Comparison of ENCODE assay signal across 6 cellular contexts in genomic region chr1:148426385-148426784, GRCh38. TPM values are rescaled to one million over a fixed set of nuclear protein-coding genes. Genes with fewer than 3 reads are reported as not detected.
"Had no signal": no experiment of that assay in that cellular context is flagged by ENCODE, and none has a peak within 500 bp of the region (broad histone marks: within the 10 kb centered on the region; RNA-seq: fewer than 3 reads in every experiment).

No MANE protein-coding gene starts in this region.

RNA-seq across cellular contexts. Expression of gene PPIAL4G, which starts 56.7 kb away (rescaled TPM):
- total RNA-seq: chondrocyte, dermis microvascular lymphatic vessel endothelial cell, prostate gland, sciatic nerve, skeletal muscle tissue, thoracic aorta had no signal
